ENCODE assay signal across 23 cellular contexts in the genomic region with DNA sequence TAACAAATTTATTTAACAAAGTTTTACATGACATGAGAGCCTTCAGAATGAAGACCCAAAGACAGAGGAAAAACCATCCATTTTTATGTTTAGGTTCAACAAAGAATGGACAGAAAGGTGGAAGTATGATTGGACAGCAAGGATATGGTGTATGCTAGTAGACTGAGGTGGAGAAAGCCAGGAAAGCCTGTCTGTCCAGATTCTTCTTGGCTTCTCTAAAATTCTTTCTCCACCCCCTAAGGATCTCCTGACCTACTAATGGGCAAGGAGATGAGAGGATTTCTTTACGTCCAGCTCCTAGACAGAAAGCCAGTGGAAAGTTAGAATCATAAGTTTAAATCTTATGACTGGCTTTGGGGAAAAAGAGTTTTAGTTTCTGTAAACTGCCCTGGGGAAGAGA. TPM values are rescaled to one million over a fixed set of nuclear protein-coding genes. Genes with fewer than 3 reads are reported as not detected.
DNase-seq lines count a peak whose midpoint lies in the region; ATAC-seq, FAIRE-seq and TF ChIP-seq lines count a peak whose summit lies in the region.
"Had no signal": no experiment of that assay in that cellular context is flagged by ENCODE, and none has a peak within 500 bp of the region (broad histone marks: within the 10 kb centered on the region; RNA-seq: fewer than 3 reads in every experiment).

No MANE protein-coding gene starts in this region.

- H3K4me3 Mint-ChIP-seq in CD4-positive, alpha-beta T cell: peak overlapping the region; percentile 27

- no peaks in the 10 kb centered on the region for H3K9me3 Mint-ChIP-seq in CD4-positive, alpha-beta T cell
- H3K9me3 Mint-ChIP-seq: effector memory CD8-positive, alpha-beta T cell had no signal

- H3K79me2 ChIP-seq in PC-9 (ENCODE audit: low read depth): peaks cover 74% of the 10 kb centered on the region

- H3F3A ChIP-seq in PC-9 (ENCODE audit: insufficient read depth, low read depth): peaks cover 18% of the 10 kb centered on the region; the same call in 1 of the 2 replicates

- no peak for TF ChIP-seq RAD21 in A549 (conservative IDR thresholded peaks at IDR 0.05 in 1 of 2, IDR thresholded peaks at IDR 0.05 in 1 of 2)

- no TSS peak for BruUV-seq in PC-9 (replicated peaks; lab: Mats Ljungman, UMichigan)

- no peak overlapping the region for H2AFZ ChIP-seq in PC-9
- H2AFZ ChIP-seq: GM23248 had no signal

- H3K27ac ChIP-seq in A549 (no peak overlapping the region), PC-9 (peak overlapping the region; percentile 32), esophagus muscularis mucosa (replicated peaks in 1 of 4) (no peak overlapping the region)
- H3K27ac ChIP-seq in CD4-positive, alpha-beta T cell (ENCODE audit: low read depth, low read length): no peak overlapping the region
- H3K27ac ChIP-seq: ascending aorta, GM23248, psoas muscle, VCaP had no signal

- ATAC-seq in A549 (no peak), HG02642 (IDR thresholded peaks at IDR 0.05; ENCODE audit: poor library complexity, unreplicated experiment) (no peak)
- ATAC-seq in CD4-positive, alpha-beta T cell (ENCODE audit: poor library complexity): no peak
- ATAC-seq: effector memory CD8-positive, alpha-beta T cell; psoas muscle had no signal

- TF ChIP-seq CTCF in A549 (IDR thresholded peaks at IDR 0.05): no peak
- no peak for TF ChIP-seq CTCF in CD4-positive, alpha-beta T cell (IDR thresholded peaks at IDR 0.05)
- TF ChIP-seq CTCF in PC-9 (conservative IDR thresholded peaks at IDR 0.05): no peak
- no peak for TF ChIP-seq CTCF in esophagus muscularis mucosa (IDR thresholded peaks at IDR 0.05)

- H3K27me3 Mint-ChIP-seq in CD4-positive, alpha-beta T cell: no peaks in the 10 kb centered on the region
- H3K27me3 Mint-ChIP-seq: effector memory CD8-positive, alpha-beta T cell had no signal

- DNase-seq in A549 (ENCODE audit: low read depth in 1 of 2, low spot score in 1 of 2): no peak
- no peak for DNase-seq in CD4-positive, alpha-beta T cell
- peak; percentile 45 to 90 for DNase-seq in PC-9
- DNase-seq in esophagus muscularis mucosa (ENCODE audit: extremely low spot score): peak; percentile 12
- DNase-seq in kidney glomerular epithelial cell (lab: John Stamatoyannopoulos, UW): no peak
- no peak for DNase-seq in NCI-H446 (lab: John Stamatoyannopoulos, UW)
- DNase-seq in C1 segment of cervical spinal cord (lab: John Stamatoyannopoulos, UW): no peak
- DNase-seq: activated effector memory CD4-positive, alpha-beta T cell treated with anti-CD3 and anti-CD28 coated beads, Interleukin-2, amount 50 U/mL, for 16 hours; BE2C; DMS53; effector memory CD8-positive, alpha-beta T cell; GM23248; NCI-H187 treated with DMSO at 0.1 percent for 48 hours; NK-92 treated with Interleukin-12 subunit alpha and Interleukin-12 subunit beta, amount 100 ng/mL, for 24 hours; psoas muscle; RPMI8226; stimulated activated CD4-positive, alpha-beta T cell treated with anti-CD3 and anti-CD28 coated beads, Interleukin-4, amount 100 ng/mL, for 24 hours; SW 1271 had no signal

- CTCF ChIA-PET in A549 (lab: Yijun Ruan, JAX) (no interaction called here), PC-9 (lab: Charles Lee) (interaction anchor here (0.9 kb wide), 1 partner anchor 45 kb away, joined by 4 read pairs; no protein-coding TSS in a partner anchor)
- CTCF ChIA-PET in CD4-positive, alpha-beta T cell (lab: Charles Lee): no interaction called here

- TF ChIP-seq EP300 in A549 (IDR thresholded peaks at IDR 0.05) (no peak), esophagus muscularis mucosa (IDR thresholded peaks at IDR 0.05) (no peak)

- 0 out of 3 replicates have a peak overlapping the region, but pooled peaks have one; percentile 1 for H3K4me2 ChIP-seq in A549
- H3K4me2 ChIP-seq in PC-9: peak overlapping the region; percentile 95
- H3K4me2 ChIP-seq: smooth muscle cell had no signal

- peaks cover 70% of the 10 kb centered on the region for H3K36me3 Mint-ChIP-seq in CD4-positive, alpha-beta T cell (ENCODE audit: low read depth)

- FAIRE-seq in A549 (lab: Jason Lieb, UNC): no peak
- FAIRE-seq: keratinocyte had no signal

- H3K4me3 ChIP-seq in A549 (no peak overlapping the region), PC-9 (peak overlapping the region; percentile 88; the same call in 1 of the 2 replicates), esophagus muscularis mucosa (no peak overlapping the region)
- H3K4me3 ChIP-seq: ascending aorta, GM23248, psoas muscle, smooth muscle cell had no signal

- H3K27me3 ChIP-seq in CD4-positive, alpha-beta T cell (ENCODE audit: control insufficient read depth, insufficient read depth, low read length): no peaks in the 10 kb centered on the region
- H3K27me3 ChIP-seq in PC-9 (ENCODE audit: insufficient read depth, low read depth): no peaks in the 10 kb centered on the region
- no peaks in the 10 kb centered on the region for H3K27me3 ChIP-seq in esophagus muscularis mucosa
- H3K27me3 ChIP-seq: ascending aorta, BE2C had no signal

- no peaks in the 10 kb centered on the region for H3K9me3 ChIP-seq in A549
- H3K9me3 ChIP-seq in CD4-positive, alpha-beta T cell (ENCODE audit: control insufficient read depth, low read length): no peaks in the 10 kb centered on the region
- H3K9me3 ChIP-seq in PC-9 (ENCODE audit: insufficient read depth, low read depth): no peaks in the 10 kb centered on the region
- no peaks in the 10 kb centered on the region for H3K9me3 ChIP-seq in esophagus muscularis mucosa
- H3K9me3 ChIP-seq: ascending aorta, BE2C, psoas muscle had no signal

- intact Hi-C loops in CD4-positive, alpha-beta T cell (cut with DNase I, micrococcal nuclease): loop anchor here in 1 of 2 experiments (5.0 kb wide), 3 partner anchors 697 to 1182 kb away; partner anchors contain the start of genes MREG, RPL37A and SMARCAL1
- intact Hi-C loops in PC-9 (cut with micrococcal nuclease; ENCODE audit: unreplicated experiment): loop anchor here (5.0 kb wide), 1 partner anchor 97 kb away; no protein-coding TSS in a partner anchor
- intact Hi-C loops in esophagus muscularis mucosa (cut with DNase I): no loop called here

- TF ChIP-seq POLR2A in A549 (IDR thresholded peaks at IDR 0.05; ENCODE audit: low read length): no peak
- TF ChIP-seq POLR2A in esophagus muscularis mucosa (IDR thresholded peaks at IDR 0.05; ENCODE audit: low read depth): no peak

- no peaks in the 10 kb centered on the region for H3K9me2 ChIP-seq in PC-9 (ENCODE audit: insufficient read depth)

- peaks cover 44% of the 10 kb centered on the region for H3K4me1 Mint-ChIP-seq in CD4-positive, alpha-beta T cell (ENCODE audit: low read depth)

- H4K20me1 ChIP-seq in PC-9 (ENCODE audit: insufficient read depth): no peaks in the 10 kb centered on the region

- POLR2A ChIA-PET in A549 (lab: Yijun Ruan, JAX): no interaction called here
- POLR2A ChIA-PET in CD4-positive, alpha-beta T cell (lab: Charles Lee): no interaction called here
- POLR2A ChIA-PET in PC-9 (lab: Charles Lee; ENCODE audit: unreplicated experiment): interaction anchor here (0.6 kb wide), 1 partner anchor 184 kb away, joined by 4 read pairs; no protein-coding TSS in a partner anchor

- peaks cover 61% of the 10 kb centered on the region for H3K36me3 ChIP-seq in PC-9 (ENCODE audit: low read depth)
- peaks cover 12 to 34% (median 16%) of the 10 kb centered on the region in 4 donors for H3K36me3 ChIP-seq in esophagus muscularis mucosa

- peak overlapping the region; percentile 62 for H3K27ac Mint-ChIP-seq in CD4-positive, alpha-beta T cell

- peaks cover 19% of the 10 kb centered on the region for H3K4me1 ChIP-seq in A549
- H3K4me1 ChIP-seq in PC-9 (replicated peaks; ENCODE audit: insufficient read depth): peaks cover 43% of the 10 kb centered on the region
- peaks cover 7 to 26% (median 21%) of the 10 kb centered on the region in 4 donors for H3K4me1 ChIP-seq in esophagus muscularis mucosa
- H3K4me1 ChIP-seq: BE2C had no signal

- 93% methylated on average over 1 of the region's 1 CpG for WGBS in A549 (ENCODE audit: missing lambda C conversion rate)
- WGBS in esophagus muscularis mucosa: 63% methylated on average over 1 of the region's 1 CpG

TF ChIP-seq in A549, 52 proteins besides CTCF, POLR2A, EP300 and RAD21 (continues in another document):
- TF ChIP-seq, protein P1, sequence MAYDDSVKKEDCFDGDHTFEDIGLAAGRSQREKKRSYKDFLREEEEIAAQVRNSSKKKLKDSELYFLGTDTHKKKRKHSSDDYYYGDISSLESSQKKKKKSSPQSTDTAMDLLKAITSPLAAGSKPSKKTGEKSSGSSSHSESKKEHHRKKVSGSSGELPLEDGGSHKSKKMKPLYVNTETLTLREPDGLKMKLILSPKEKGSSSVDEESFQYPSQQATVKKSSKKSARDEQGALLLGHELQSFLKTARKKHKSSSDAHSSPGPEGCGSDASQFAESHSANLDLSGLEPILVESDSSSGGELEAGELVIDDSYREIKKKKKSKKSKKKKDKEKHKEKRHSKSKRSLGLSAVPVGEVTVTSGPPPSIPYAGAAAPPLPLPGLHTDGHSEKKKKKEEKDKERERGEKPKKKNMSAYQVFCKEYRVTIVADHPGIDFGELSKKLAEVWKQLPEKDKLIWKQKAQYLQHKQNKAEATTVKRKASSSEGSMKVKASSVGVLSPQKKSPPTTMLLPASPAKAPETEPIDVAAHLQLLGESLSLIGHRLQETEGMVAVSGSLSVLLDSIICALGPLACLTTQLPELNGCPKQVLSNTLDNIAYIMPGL (CRISPR knock-in tag; IDR thresholded peaks at IDR 0.05; ENCODE audit: borderline replicate concordance): no peak
- TF ChIP-seq TP53 (CRISPR knock-in tag; IDR thresholded peaks at IDR 0.05) (no peak), EHMT2 (IDR thresholded peaks at IDR 0.05; ENCODE audit: low read depth) (no peak), PHF8 (IDR thresholded peaks at IDR 0.05; ENCODE audit: borderline replicate concordance, low read depth) (no peak)

RNA-seq across cellular contexts. Expression of gene ATIC, which starts 3.0 kb away (rescaled TPM):
- polyA plus RNA-seq in A549 (2011; rRNA removed) (328 and 353 TPM in 2 replicates), A549 (2017; fragmentation: RNase III; extraction: RNeasy Plus Mini Kit Qiagen cat#74134 plus additional on column Dnase treatment) (294 to 325 TPM (median 298 TPM) in 3 replicates)
- polyA plus RNA-seq in A549 (2012; cell fraction: cytosol; rRNA removed): 165 and 183 TPM in 2 replicates
- polyA plus RNA-seq in A549 (2012; cell fraction: nucleus; rRNA removed): 109 and 174 TPM in 2 replicates
- polyA minus RNA-seq in A549 (2011; rRNA and poly(A)+ RNA removed): 313 and 331 TPM in 2 replicates
- total RNA-seq in CD4-positive, alpha-beta T cell: 10 to 100 TPM; 40.5 to 43.3 TPM
- total RNA-seq in PC-9 (2021) (285 and 290 TPM in 2 replicates), esophagus muscularis mucosa (10 to 100 TPM; 29.1 to 50.8 (median 34.4) TPM)

Comparison
In these comparisons a context has a peak if more than half of its experiments do, and no peak if none do; other contexts are left out.
1. DNase-seq: peak in PC-9 (2 of 2) and esophagus muscularis mucosa (single experiment); none in A549 (0 of 2), CD4-positive, alpha-beta T cell (0 of 10), kidney glomerular epithelial cell (single experiment), NCI-H446 (0 of 2) and C1 segment of cervical spinal cord (0 of 14).